Comparison of ENCODE assay signal across 7 cellular contexts in genomic region chr5:141681295-141681694, GRCh38. TPM values are rescaled to one million over a fixed set of nuclear protein-coding genes. Genes with fewer than 3 reads are reported as not detected.
DNase-seq lines count a peak whose midpoint lies in the region; ATAC-seq and TF ChIP-seq lines count a peak whose summit lies in the region.
"Had no signal": no experiment of that assay in that cellular context is flagged by ENCODE, and none has a peak within 500 bp of the region (broad histone marks: within the 10 kb centered on the region; RNA-seq: fewer than 3 reads in every experiment).

No MANE protein-coding gene starts in this region.

- H3K36me3 Mint-ChIP-seq in endothelial cell (ENCODE audit: low read depth, unreplicated experiment), result peaks cover 19% of the 10 kb centered on the region

- H3K4me3 Mint-ChIP-seq in endothelial cell (ENCODE audit: unreplicated experiment), result peak overlapping the region; percentile 91

- H3K27ac Mint-ChIP-seq in endothelial cell (ENCODE audit: unreplicated experiment), result peak overlapping the region; percentile 100

- CTCF ChIA-PET in RWPE1 (lab: Yijun Ruan, JAX), result interaction anchor here (0.6 to 1.4 kb wide), 5 partner anchors 11 to 1536 kb away, joined by 3 to 7 read pairs (median 3); no protein-coding TSS in a partner anchor

- H3K4me1 Mint-ChIP-seq in endothelial cell (ENCODE audit: unreplicated experiment), result peaks cover 67% of the 10 kb centered on the region

- peak overlapping the region; percentile 47 for H3K4me3 ChIP-seq in skeletal muscle cell (ENCODE audit: low read depth, low read length)

- ATAC-seq in HG02852 (IDR thresholded peaks at IDR 0.05; ENCODE audit: unreplicated experiment) (no peak), HG02938 (IDR thresholded peaks at IDR 0.05; ENCODE audit: unreplicated experiment) (no peak)

- POLR2A ChIA-PET in RWPE1 (lab: Yijun Ruan, JAX; ENCODE audit: low non-redundant PET), result interaction anchor here (0.5 to 0.8 kb wide), 3 partner anchors 10 to 286 kb away, joined by 3 to 4 read pairs (median 3); no protein-coding TSS in a partner anchor

- H3K9me3 Mint-ChIP-seq in endothelial cell (ENCODE audit: unreplicated experiment), result no peaks in the 10 kb centered on the region

- peak overlapping the region; percentile 89 for H3K27ac ChIP-seq in RWPE1

- DNase-seq in RWPE1 (ENCODE audit: low spot score), result no peak
- DNase-seq in endothelial cell (ENCODE audit: low spot score), result no peak
- no peak for DNase-seq in skeletal muscle cell (ENCODE audit: low read depth)
- DNase-seq in NCI-H1436 (lab: John Stamatoyannopoulos, UW), result no peak
- DNase-seq: RPMI8226 had no signal

- H3K27me3 Mint-ChIP-seq in endothelial cell (ENCODE audit: unreplicated experiment), result peaks cover 17% of the 10 kb centered on the region

- no peak for TF ChIP-seq CTCF in RWPE1 (conservative IDR thresholded peaks at IDR 0.05; ENCODE audit: low read depth)
- TF ChIP-seq CTCF in endothelial cell (IDR thresholded peaks at IDR 0.05; ENCODE audit: unreplicated experiment), result no peak

RNA-seq across cellular contexts. Expression of gene ARAP3, which starts 0.7 kb away (rescaled TPM):
- 239 TPM for total RNA-seq in endothelial cell (ENCODE audit: unreplicated experiment)

RNA-seq across cellular contexts. Expression of gene FCHSD1, which starts 30.1 kb away (rescaled TPM):
- 63.3 TPM for total RNA-seq in endothelial cell (ENCODE audit: unreplicated experiment)

RNA-seq across cellular contexts. Expression of gene RELL2, which starts 44.5 kb away (rescaled TPM):
- total RNA-seq in endothelial cell (ENCODE audit: unreplicated experiment), result 17.4 TPM

RNA-seq across cellular contexts. Expression of gene HDAC3, which starts 44.6 kb away (rescaled TPM):
- total RNA-seq in endothelial cell (ENCODE audit: unreplicated experiment), result 84.9 TPM
